Comparison of ENCODE assay signal across 3 cellular contexts in genomic region chr16:10979717-10980601, GRCh38.
TF ChIP-seq lines count a peak whose summit lies in the region.

No MANE protein-coding gene starts in this region.

TF ChIP-seq in SK-N-SH treated with all-trans-retinoic acid at 6 μM for 48 hours, 23 proteins besides CTCF, POLR2A, EP300 and RAD21 (continues in another document):
- no peak for TF ChIP-seq GLIS3 (CRISPR knock-in tag; IDR thresholded peaks at IDR 0.05)
- no peak for TF ChIP-seq BACH2 (CRISPR knock-in tag; IDR thresholded peaks at IDR 0.05; ENCODE audit: borderline replicate concordance)
- TF ChIP-seq ZFP30 (CRISPR knock-in tag; IDR thresholded peaks at IDR 0.05): no peak
- no peak for TF ChIP-seq ZNF565 (CRISPR knock-in tag; conservative IDR thresholded peaks at IDR 0.05; ENCODE audit: low read depth)
- no peak for TF ChIP-seq TOX (CRISPR knock-in tag; IDR thresholded peaks at IDR 0.05; ENCODE audit: borderline replicate concordance)
- no peak for TF ChIP-seq CSDC2 (CRISPR knock-in tag; IDR thresholded peaks at IDR 0.05)
- TF ChIP-seq RARB (CRISPR knock-in tag; IDR thresholded peaks at IDR 0.05): no peak
- no peak for TF ChIP-seq ESRRG (CRISPR knock-in tag; IDR thresholded peaks at IDR 0.05)
- TF ChIP-seq POU6F1 (CRISPR knock-in tag; IDR thresholded peaks at IDR 0.05; ENCODE audit: borderline replicate concordance, low read depth): no peak
- TF ChIP-seq TCF4 (CRISPR knock-in tag; IDR thresholded peaks at IDR 0.05; ENCODE audit: borderline replicate concordance): no peak
- TF ChIP-seq OSR1 (CRISPR knock-in tag; IDR thresholded peaks at IDR 0.05): no peak
- TF ChIP-seq PATZ1 (CRISPR knock-in tag; IDR thresholded peaks at IDR 0.05; ENCODE audit: borderline replicate concordance): no peak
- no peak for TF ChIP-seq ARNTL (CRISPR knock-in tag; IDR thresholded peaks at IDR 0.05; ENCODE audit: borderline replicate concordance, low read depth)

TF ChIP-seq in SK-N-SH, 30 proteins besides CTCF, POLR2A, EP300 and RAD21:
- TF ChIP-seq USF1 (IDR thresholded peaks at IDR 0.05; ENCODE audit: borderline replicate concordance, low read depth) (no peak), FOXM1 (IDR thresholded peaks at IDR 0.05; ENCODE audit: low read depth) (no peak), RXRA (IDR thresholded peaks at IDR 0.05; ENCODE audit: borderline replicate concordance, low read depth) (no peak)

TF ChIP-seq in H1, 55 proteins besides CTCF, POLR2A, EP300 and RAD21:
- TF ChIP-seq RBBP5 (IDR thresholded peaks at IDR 0.05; ENCODE audit: borderline replicate concordance, low read depth, low read length) (no peak), TCF12 (IDR thresholded peaks at IDR 0.05; ENCODE audit: low read depth, low read length) (no peak), GTF2F1 (IDR thresholded peaks at IDR 0.05; ENCODE audit: borderline replicate concordance, low read depth, low read length) (no peak), MAX (IDR thresholded peaks at IDR 0.05) (no peak), SIN3A (conservative IDR thresholded peaks at IDR 0.05 in 1 of 2, IDR thresholded peaks at IDR 0.05 in 1 of 2; ENCODE audit: low read depth in 1 of 2, low read length in 2 of 2) (no peak), SAP30 (IDR thresholded peaks at IDR 0.05; ENCODE audit: insufficient read depth, insufficient replicate concordance, low read length) (no peak), EGR1 (IDR thresholded peaks at IDR 0.05; ENCODE audit: borderline replicate concordance, low read depth, low read length) (no peak), SP1 (IDR thresholded peaks at IDR 0.05; ENCODE audit: low read depth, low read length) (no peak), TBP (IDR thresholded peaks at IDR 0.05; ENCODE audit: low read depth, low read length) (no peak), KDM4A (IDR thresholded peaks at IDR 0.05; ENCODE audit: low read depth, low read length, severe bottlenecking) (no peak), KDM5A (IDR thresholded peaks at IDR 0.05; ENCODE audit: low read length) (no peak), ASH2L (IDR thresholded peaks at IDR 0.05; ENCODE audit: low read length) (no peak), CBX5 (IDR thresholded peaks at IDR 0.05; ENCODE audit: low read depth, low read length) (no peak), NANOG (IDR thresholded peaks at IDR 0.05; ENCODE audit: insufficient read depth, low read depth, low read length, poor library complexity, severe bottlenecking) (no peak), NRF1 (IDR thresholded peaks at IDR 0.05; ENCODE audit: low read depth, low read length) (no peak), SIX5 (IDR thresholded peaks at IDR 0.05; ENCODE audit: low read depth, low read length) (no peak), TAF7 (optimal IDR thresholded peaks at IDR 0.05; ENCODE audit: borderline replicate concordance, low read depth, low read length) (no peak), CBX8 (IDR thresholded peaks at IDR 0.05; ENCODE audit: borderline replicate concordance, low read depth, low read length) (no peak)
